1 cellular context compared by ENCODE assay signal in genomic region chr1:229022595-229023350, GRCh38.
TF ChIP-seq lines count a peak whose summit lies in the region.

No MANE protein-coding gene starts in this region.

TF ChIP-seq in HepG2, 621 proteins besides CTCF, POLR2A, EP300 and RAD21 (continued from another document):
- no peak for TF ChIP-seq ELK4 (CRISPR knock-in tag; IDR thresholded peaks at IDR 0.05; ENCODE audit: borderline replicate concordance)
- TF ChIP-seq KLF12 (CRISPR knock-in tag; IDR thresholded peaks at IDR 0.05; ENCODE audit: borderline replicate concordance) = no peak
- no peak for TF ChIP-seq YY1 (IDR thresholded peaks at IDR 0.05; ENCODE audit: insufficient read depth, insufficient replicate concordance, low read depth, low read length)
- TF ChIP-seq CSRNP1 (CRISPR knock-in tag; IDR thresholded peaks at IDR 0.05) = 0 out of 2 replicates have a peak, but pooled peaks have one; percentile 20
- no peak for TF ChIP-seq E2F5 (CRISPR knock-in tag; conservative IDR thresholded peaks at IDR 0.05)
- no peak for TF ChIP-seq ZNF460 (CRISPR knock-in tag; IDR thresholded peaks at IDR 0.05; ENCODE audit: borderline replicate concordance)
- peak; percentile 42; the same call in 1 of the 2 replicates for TF ChIP-seq ZMYM3 (CRISPR knock-in tag; IDR thresholded peaks at IDR 0.05)
- peak; percentile 50; the same call in 1 of the 2 replicates for TF ChIP-seq HNF4A (CRISPR knock-in tag; IDR thresholded peaks at IDR 0.05)
- no peak for TF ChIP-seq ZNF20 (CRISPR knock-in tag; IDR thresholded peaks at IDR 0.05)
- peak; percentile 85 for TF ChIP-seq PATZ1 (CRISPR knock-in tag; IDR thresholded peaks at IDR 0.05)
- no peak for TF ChIP-seq EHMT2 (IDR thresholded peaks at IDR 0.05; ENCODE audit: borderline replicate concordance, low read depth, low read length)
- TF ChIP-seq ZNF124 (CRISPR knock-in tag; IDR thresholded peaks at IDR 0.05) = peak; percentile 93; the same call in 1 of the 2 replicates
- TF ChIP-seq MBNL3 (CRISPR knock-in tag; conservative IDR thresholded peaks at IDR 0.05) = no peak
- TF ChIP-seq ZFP90 (CRISPR knock-in tag; IDR thresholded peaks at IDR 0.05; ENCODE audit: borderline replicate concordance) = 0 out of 2 replicates have a peak, but pooled peaks have one; percentile 64
- peak; percentile 32; the same call in 1 of the 2 replicates for TF ChIP-seq HDAC1 (CRISPR knock-in tag; IDR thresholded peaks at IDR 0.05)
- TF ChIP-seq ZNF784 (CRISPR knock-in tag; IDR thresholded peaks at IDR 0.05; ENCODE audit: borderline replicate concordance) = no peak
- TF ChIP-seq CBX5 (CRISPR knock-in tag; IDR thresholded peaks at IDR 0.05; ENCODE audit: borderline replicate concordance) = no peak
- TF ChIP-seq ZZZ3 (CRISPR knock-in tag; IDR thresholded peaks at IDR 0.05; ENCODE audit: borderline replicate concordance) = no peak
- no peak for TF ChIP-seq TCF7 (IDR thresholded peaks at IDR 0.05; ENCODE audit: low read depth)
- peak; percentile 61; the same call in 1 of the 2 replicates for TF ChIP-seq UBTF (CRISPR knock-in tag; IDR thresholded peaks at IDR 0.05)
- TF ChIP-seq ATF1 (CRISPR knock-in tag; IDR thresholded peaks at IDR 0.05) = peak; percentile 63
- TF ChIP-seq RBM39 (IDR thresholded peaks at IDR 0.05; ENCODE audit: low read depth, low read length, poor library complexity, severe bottlenecking) = no peak
- TF ChIP-seq GTF2F1 (IDR thresholded peaks at IDR 0.05; ENCODE audit: low read length) = no peak
- TF ChIP-seq AHDC1 (CRISPR knock-in tag; IDR thresholded peaks at IDR 0.05; ENCODE audit: borderline replicate concordance) = peak; percentile 73; the same call in 1 of the 2 replicates
- no peak for TF ChIP-seq PHF21A (CRISPR knock-in tag; IDR thresholded peaks at IDR 0.05)
- TF ChIP-seq MXD4 (CRISPR knock-in tag; IDR thresholded peaks at IDR 0.05) = no peak
- no peak for TF ChIP-seq ZNF501 (CRISPR knock-in tag; IDR thresholded peaks at IDR 0.05)
- TF ChIP-seq ZNF382 (CRISPR knock-in tag; IDR thresholded peaks at IDR 0.05; ENCODE audit: borderline replicate concordance) = no peak
- no peak for TF ChIP-seq REL (CRISPR knock-in tag; conservative IDR thresholded peaks at IDR 0.05)
- TF ChIP-seq ZNF878 (CRISPR knock-in tag; IDR thresholded peaks at IDR 0.05) = no peak
- TF ChIP-seq ZNF841 (CRISPR knock-in tag; IDR thresholded peaks at IDR 0.05; ENCODE audit: borderline replicate concordance) = no peak
- TF ChIP-seq ZNF687 (CRISPR knock-in tag; IDR thresholded peaks at IDR 0.05) = peak; percentile 90
- TF ChIP-seq ARID2 (CRISPR knock-in tag; IDR thresholded peaks at IDR 0.05; ENCODE audit: borderline replicate concordance) = no peak
- no peak for TF ChIP-seq RORA (CRISPR knock-in tag; IDR thresholded peaks at IDR 0.05)
